In the genomic region with DNA sequence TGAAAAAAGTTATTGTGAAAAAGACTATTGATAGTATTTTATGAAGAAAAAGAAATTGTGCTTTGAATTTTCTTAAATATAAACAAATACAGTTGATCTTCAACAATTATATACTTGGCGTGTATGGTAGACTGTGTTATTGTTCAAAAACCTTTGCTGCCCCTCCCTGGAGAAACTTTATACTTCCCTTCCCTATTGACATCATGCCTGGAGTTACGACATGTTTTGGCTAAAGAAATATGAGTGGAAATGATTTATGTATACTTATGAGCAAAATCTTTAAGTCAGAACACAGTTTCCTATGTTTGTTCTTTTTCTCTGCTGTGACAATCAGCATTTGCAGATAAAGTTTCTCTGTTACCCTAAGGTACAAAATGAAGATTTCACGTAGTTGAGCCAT, we compare ENCODE assay signal across 1 cellular context.
TF ChIP-seq lines count a peak whose summit lies in the region.

No MANE protein-coding gene starts in this region.

TF ChIP-seq in K562, 482 proteins besides CTCF, POLR2A, EP300 and RAD21 (continued from another document and continues in another):
- TF ChIP-seq, protein P1, sequence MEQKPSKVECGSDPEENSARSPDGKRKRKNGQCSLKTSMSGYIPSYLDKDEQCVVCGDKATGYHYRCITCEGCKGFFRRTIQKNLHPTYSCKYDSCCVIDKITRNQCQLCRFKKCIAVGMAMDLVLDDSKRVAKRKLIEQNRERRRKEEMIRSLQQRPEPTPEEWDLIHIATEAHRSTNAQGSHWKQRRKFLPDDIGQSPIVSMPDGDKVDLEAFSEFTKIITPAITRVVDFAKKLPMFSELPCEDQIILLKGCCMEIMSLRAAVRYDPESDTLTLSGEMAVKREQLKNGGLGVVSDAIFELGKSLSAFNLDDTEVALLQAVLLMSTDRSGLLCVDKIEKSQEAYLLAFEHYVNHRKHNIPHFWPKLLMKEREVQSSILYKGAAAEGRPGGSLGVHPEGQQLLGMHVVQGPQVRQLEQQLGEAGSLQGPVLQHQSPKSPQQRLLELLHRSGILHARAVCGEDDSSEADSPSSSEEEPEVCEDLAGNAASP (IDR thresholded peaks at IDR 0.05) = no peak
- TF ChIP-seq ZNF77 (CRISPR knock-in tag; IDR thresholded peaks at IDR 0.05) (no peak), HIVEP1 (CRISPR knock-in tag; IDR thresholded peaks at IDR 0.05) (no peak), SRF (CRISPR knock-in tag; IDR thresholded peaks at IDR 0.05) (no peak), ARID2 (IDR thresholded peaks at IDR 0.05) (no peak), SUPT5H (IDR thresholded peaks at IDR 0.05) (no peak), FOXK2 (conservative IDR thresholded peaks at IDR 0.05 in 1 of 2, IDR thresholded peaks at IDR 0.05 in 1 of 2; ENCODE audit: low read depth in 2 of 2) (0 out of 4 replicates have a peak, but pooled peaks of 1 of the 2 experiments have one; percentile 19), SMAD1 (IDR thresholded peaks at IDR 0.05; ENCODE audit: low read depth, low read length, partially characterized antibody) (no peak), BCL6 (CRISPR knock-in tag; IDR thresholded peaks at IDR 0.05) (no peak), BRD9 (IDR thresholded peaks at IDR 0.05; ENCODE audit: low read depth, partially characterized antibody) (no peak), HDAC2 (IDR thresholded peaks at IDR 0.05) (no peak), SMAD4 (CRISPR knock-in tag; conservative IDR thresholded peaks at IDR 0.05) (0 out of 2 replicates have a peak, but pooled peaks have one; percentile 35), XRCC3 (IDR thresholded peaks at IDR 0.05) (no peak), FOXM1 (IDR thresholded peaks at IDR 0.05; ENCODE audit: low read depth) (0 out of 2 replicates have a peak, but pooled peaks have one; percentile 24), FOXM1 (CRISPR knock-in tag; IDR thresholded peaks at IDR 0.05; ENCODE audit: low read depth) (no peak)
- TF ChIP-seq, protein P2, sequence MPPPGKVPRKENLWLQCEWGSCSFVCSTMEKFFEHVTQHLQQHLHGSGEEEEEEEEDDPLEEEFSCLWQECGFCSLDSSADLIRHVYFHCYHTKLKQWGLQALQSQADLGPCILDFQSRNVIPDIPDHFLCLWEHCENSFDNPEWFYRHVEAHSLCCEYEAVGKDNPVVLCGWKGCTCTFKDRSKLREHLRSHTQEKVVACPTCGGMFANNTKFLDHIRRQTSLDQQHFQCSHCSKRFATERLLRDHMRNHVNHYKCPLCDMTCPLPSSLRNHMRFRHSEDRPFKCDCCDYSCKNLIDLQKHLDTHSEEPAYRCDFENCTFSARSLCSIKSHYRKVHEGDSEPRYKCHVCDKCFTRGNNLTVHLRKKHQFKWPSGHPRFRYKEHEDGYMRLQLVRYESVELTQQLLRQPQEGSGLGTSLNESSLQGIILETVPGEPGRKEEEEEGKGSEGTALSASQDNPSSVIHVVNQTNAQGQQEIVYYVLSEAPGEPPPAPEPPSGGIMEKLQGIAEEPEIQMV (tag; conservative IDR thresholded peaks at IDR 0.05; ENCODE audit: low read depth) = no peak
- TF ChIP-seq, protein P3, sequence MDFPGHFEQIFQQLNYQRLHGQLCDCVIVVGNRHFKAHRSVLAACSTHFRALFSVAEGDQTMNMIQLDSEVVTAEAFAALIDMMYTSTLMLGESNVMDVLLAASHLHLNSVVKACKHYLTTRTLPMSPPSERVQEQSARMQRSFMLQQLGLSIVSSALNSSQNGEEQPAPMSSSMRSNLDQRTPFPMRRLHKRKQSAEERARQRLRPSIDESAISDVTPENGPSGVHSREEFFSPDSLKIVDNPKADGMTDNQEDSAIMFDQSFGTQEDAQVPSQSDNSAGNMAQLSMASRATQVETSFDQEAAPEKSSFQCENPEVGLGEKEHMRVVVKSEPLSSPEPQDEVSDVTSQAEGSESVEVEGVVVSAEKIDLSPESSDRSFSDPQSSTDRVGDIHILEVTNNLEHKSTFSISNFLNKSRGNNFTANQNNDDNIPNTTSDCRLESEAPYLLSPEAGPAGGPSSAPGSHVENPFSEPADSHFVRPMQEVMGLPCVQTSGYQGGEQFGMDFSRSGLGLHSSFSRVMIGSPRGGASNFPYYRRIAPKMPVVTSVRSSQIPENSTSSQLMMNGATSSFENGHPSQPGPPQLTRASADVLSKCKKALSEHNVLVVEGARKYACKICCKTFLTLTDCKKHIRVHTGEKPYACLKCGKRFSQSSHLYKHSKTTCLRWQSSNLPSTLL (IDR thresholded peaks at IDR 0.05) = no peak
- TF ChIP-seq, protein P4, sequence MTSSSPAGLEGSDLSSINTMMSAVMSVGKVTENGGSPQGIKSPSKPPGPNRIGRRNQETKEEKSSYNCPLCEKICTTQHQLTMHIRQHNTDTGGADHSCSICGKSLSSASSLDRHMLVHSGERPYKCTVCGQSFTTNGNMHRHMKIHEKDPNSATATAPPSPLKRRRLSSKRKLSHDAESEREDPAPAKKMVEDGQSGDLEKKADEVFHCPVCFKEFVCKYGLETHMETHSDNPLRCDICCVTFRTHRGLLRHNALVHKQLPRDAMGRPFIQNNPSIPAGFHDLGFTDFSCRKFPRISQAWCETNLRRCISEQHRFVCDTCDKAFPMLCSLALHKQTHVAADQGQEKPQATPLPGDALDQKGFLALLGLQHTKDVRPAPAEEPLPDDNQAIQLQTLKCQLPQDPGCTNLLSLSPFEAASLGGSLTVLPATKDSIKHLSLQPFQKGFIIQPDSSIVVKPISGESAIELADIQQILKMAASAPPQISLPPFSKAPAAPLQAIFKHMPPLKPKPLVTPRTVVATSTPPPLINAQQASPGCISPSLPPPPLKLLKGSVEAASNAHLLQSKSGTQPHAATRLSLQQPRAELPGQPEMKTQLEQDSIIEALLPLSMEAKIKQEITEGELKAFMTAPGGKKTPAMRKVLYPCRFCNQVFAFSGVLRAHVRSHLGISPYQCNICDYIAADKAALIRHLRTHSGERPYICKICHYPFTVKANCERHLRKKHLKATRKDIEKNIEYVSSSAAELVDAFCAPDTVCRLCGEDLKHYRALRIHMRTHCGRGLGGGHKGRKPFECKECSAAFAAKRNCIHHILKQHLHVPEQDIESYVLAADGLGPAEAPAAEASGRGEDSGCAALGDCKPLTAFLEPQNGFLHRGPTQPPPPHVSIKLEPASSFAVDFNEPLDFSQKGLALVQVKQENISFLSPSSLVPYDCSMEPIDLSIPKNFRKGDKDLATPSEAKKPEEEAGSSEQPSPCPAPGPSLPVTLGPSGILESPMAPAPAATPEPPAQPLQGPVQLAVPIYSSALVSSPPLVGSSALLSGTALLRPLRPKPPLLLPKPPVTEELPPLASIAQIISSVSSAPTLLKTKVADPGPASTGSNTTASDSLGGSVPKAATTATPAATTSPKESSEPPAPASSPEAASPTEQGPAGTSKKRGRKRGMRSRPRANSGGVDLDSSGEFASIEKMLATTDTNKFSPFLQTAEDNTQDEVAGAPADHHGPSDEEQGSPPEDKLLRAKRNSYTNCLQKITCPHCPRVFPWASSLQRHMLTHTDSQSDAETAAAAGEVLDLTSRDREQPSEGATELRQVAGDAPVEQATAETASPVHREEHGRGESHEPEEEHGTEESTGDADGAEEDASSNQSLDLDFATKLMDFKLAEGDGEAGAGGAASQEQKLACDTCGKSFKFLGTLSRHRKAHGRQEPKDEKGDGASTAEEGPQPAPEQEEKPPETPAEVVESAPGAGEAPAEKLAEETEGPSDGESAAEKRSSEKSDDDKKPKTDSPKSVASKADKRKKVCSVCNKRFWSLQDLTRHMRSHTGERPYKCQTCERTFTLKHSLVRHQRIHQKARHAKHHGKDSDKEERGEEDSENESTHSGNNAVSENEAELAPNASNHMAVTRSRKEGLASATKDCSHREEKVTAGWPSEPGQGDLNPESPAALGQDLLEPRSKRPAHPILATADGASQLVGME (CRISPR knock-in tag; IDR thresholded peaks at IDR 0.05) = no peak
- TF ChIP-seq, protein P5, sequence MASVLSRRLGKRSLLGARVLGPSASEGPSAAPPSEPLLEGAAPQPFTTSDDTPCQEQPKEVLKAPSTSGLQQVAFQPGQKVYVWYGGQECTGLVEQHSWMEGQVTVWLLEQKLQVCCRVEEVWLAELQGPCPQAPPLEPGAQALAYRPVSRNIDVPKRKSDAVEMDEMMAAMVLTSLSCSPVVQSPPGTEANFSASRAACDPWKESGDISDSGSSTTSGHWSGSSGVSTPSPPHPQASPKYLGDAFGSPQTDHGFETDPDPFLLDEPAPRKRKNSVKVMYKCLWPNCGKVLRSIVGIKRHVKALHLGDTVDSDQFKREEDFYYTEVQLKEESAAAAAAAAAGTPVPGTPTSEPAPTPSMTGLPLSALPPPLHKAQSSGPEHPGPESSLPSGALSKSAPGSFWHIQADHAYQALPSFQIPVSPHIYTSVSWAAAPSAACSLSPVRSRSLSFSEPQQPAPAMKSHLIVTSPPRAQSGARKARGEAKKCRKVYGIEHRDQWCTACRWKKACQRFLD (CRISPR knock-in tag; IDR thresholded peaks at IDR 0.05) = no peak
- TF ChIP-seq, protein P6, sequence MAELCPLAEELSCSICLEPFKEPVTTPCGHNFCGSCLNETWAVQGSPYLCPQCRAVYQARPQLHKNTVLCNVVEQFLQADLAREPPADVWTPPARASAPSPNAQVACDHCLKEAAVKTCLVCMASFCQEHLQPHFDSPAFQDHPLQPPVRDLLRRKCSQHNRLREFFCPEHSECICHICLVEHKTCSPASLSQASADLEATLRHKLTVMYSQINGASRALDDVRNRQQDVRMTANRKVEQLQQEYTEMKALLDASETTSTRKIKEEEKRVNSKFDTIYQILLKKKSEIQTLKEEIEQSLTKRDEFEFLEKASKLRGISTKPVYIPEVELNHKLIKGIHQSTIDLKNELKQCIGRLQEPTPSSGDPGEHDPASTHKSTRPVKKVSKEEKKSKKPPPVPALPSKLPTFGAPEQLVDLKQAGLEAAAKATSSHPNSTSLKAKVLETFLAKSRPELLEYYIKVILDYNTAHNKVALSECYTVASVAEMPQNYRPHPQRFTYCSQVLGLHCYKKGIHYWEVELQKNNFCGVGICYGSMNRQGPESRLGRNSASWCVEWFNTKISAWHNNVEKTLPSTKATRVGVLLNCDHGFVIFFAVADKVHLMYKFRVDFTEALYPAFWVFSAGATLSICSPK (IDR thresholded peaks at IDR 0.05; ENCODE audit: borderline replicate concordance) = no peak
- TF ChIP-seq, protein P7, sequence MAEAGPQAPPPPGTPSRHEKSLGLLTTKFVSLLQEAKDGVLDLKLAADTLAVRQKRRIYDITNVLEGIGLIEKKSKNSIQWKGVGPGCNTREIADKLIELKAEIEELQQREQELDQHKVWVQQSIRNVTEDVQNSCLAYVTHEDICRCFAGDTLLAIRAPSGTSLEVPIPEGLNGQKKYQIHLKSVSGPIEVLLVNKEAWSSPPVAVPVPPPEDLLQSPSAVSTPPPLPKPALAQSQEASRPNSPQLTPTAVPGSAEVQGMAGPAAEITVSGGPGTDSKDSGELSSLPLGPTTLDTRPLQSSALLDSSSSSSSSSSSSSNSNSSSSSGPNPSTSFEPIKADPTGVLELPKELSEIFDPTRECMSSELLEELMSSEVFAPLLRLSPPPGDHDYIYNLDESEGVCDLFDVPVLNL (CRISPR knock-in tag; IDR thresholded peaks at IDR 0.05; ENCODE audit: low read depth) = no peak
- TF ChIP-seq, protein P8, sequence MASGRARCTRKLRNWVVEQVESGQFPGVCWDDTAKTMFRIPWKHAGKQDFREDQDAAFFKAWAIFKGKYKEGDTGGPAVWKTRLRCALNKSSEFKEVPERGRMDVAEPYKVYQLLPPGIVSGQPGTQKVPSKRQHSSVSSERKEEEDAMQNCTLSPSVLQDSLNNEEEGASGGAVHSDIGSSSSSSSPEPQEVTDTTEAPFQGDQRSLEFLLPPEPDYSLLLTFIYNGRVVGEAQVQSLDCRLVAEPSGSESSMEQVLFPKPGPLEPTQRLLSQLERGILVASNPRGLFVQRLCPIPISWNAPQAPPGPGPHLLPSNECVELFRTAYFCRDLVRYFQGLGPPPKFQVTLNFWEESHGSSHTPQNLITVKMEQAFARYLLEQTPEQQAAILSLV (tag; IDR thresholded peaks at IDR 0.05) = no peak
- TF ChIP-seq, protein P9, sequence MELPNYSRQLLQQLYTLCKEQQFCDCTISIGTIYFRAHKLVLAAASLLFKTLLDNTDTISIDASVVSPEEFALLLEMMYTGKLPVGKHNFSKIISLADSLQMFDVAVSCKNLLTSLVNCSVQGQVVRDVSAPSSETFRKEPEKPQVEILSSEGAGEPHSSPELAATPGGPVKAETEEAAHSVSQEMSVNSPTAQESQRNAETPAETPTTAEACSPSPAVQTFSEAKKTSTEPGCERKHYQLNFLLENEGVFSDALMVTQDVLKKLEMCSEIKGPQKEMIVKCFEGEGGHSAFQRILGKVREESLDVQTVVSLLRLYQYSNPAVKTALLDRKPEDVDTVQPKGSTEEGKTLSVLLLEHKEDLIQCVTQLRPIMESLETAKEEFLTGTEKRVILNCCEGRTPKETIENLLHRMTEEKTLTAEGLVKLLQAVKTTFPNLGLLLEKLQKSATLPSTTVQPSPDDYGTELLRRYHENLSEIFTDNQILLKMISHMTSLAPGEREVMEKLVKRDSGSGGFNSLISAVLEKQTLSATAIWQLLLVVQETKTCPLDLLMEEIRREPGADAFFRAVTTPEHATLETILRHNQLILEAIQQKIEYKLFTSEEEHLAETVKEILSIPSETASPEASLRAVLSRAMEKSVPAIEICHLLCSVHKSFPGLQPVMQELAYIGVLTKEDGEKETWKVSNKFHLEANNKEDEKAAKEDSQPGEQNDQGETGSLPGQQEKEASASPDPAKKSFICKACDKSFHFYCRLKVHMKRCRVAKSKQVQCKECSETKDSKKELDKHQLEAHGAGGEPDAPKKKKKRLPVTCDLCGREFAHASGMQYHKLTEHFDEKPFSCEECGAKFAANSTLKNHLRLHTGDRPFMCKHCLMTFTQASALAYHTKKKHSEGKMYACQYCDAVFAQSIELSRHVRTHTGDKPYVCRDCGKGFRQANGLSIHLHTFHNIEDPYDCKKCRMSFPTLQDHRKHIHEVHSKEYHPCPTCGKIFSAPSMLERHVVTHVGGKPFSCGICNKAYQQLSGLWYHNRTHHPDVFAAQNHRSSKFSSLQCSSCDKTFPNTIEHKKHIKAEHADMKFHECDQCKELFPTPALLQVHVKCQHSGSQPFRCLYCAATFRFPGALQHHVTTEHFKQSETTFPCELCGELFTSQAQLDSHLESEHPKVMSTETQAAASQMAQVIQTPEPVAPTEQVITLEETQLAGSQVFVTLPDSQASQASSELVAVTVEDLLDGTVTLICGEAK (IDR thresholded peaks at IDR 0.05) = peak; percentile 48; the same call in 1 of the 2 replicates
- TF ChIP-seq, protein P9 (CRISPR knock-in tag; IDR thresholded peaks at IDR 0.05) = no peak
